ENCODE assay signal across 7 cellular contexts in the genomic region with DNA sequence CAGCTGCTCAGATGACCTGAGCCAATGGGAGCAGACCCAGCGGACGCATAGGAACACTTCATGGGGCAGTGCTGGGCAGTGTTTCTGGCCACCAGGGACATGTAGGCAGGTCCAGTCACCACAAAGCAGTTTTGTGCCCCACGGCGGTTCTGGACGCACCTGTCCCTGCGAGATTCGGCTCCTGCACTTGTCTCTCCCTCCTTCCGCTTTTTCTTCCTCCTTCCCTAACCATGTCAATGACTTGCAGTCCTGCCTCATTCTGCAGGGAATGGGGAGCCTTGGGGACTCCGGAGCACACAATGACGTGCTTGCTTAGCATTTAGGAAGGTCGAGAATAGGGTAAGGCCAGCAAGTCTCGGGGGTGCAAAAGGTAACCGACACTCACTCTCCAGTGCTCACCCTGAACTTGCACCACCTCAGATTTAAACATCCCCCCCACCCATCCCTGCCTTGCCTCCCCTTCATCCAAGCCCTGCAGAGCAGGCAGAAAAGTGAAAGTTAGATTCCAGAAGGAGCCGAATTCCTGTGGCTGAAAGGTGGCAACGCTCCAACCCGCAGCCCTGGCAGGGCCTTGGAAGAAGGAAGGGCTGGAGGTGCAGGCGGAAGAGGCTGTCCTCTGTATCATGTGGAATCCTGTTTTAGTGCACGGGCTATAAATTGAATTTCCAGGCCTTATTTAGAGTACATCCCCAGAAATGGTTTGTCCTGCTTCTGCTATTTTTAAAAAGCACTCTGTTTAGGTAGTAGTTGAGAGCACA. TPM values are rescaled to one million over a fixed set of nuclear protein-coding genes. Genes with fewer than 3 reads are reported as not detected.
A peak's percentile ranks its signal among the peaks of the same experiment; 100 is the strongest.
DNase-seq lines count a peak whose midpoint lies in the region; ATAC-seq, FAIRE-seq and TF ChIP-seq lines count a peak whose summit lies in the region.

No MANE protein-coding gene starts in this region.

- peaks cover 8% of the 10 kb centered on the region; the same call in 1 of the 2 replicates for H4K20me1 ChIP-seq in IMR-90 (ENCODE audit: insufficient read depth, low read length)

- no peak overlapping the region for H4K5ac ChIP-seq in IMR-90 (ENCODE audit: low read depth, low read length)

- H3K36me3 ChIP-seq in IMR-90 (ENCODE audit: control insufficient read depth, insufficient read depth, low read length) = no peaks in the 10 kb centered on the region
- H3K36me3 ChIP-seq in BE2C = no peaks in the 10 kb centered on the region

- TF ChIP-seq CTCF in IMR-90 (conservative IDR thresholded peaks at IDR 0.05; ENCODE audit: low read depth, low read length) (no peak), choroid plexus epithelial cell (conservative IDR thresholded peaks at IDR 0.05; ENCODE audit: low read depth, low read length) (no peak), BE2C (IDR thresholded peaks at IDR 0.05; ENCODE audit: low read depth, low read length) (no peak)

- no peak overlapping the region for H2AK9ac ChIP-seq in IMR-90 (replicated peaks; ENCODE audit: low read depth, low read length, poor library complexity)

- no peak overlapping the region for H2BK15ac ChIP-seq in IMR-90 (ENCODE audit: low read depth, low read length)

- no peak overlapping the region for H3K9ac ChIP-seq in IMR-90 (ENCODE audit: low read depth, low read length)

- H4K91ac ChIP-seq in IMR-90 (ENCODE audit: insufficient read depth, low read depth, low read length) = no peak overlapping the region

- peak; percentile 90 for DNase-seq in IMR-90
- DNase-seq in choroid plexus epithelial cell (ENCODE audit: low read depth) = peak; percentile 94
- DNase-seq in lung microvascular endothelial cell (ENCODE audit: low read depth in 2 of 2) = peak; percentile 48 to 93
- DNase-seq in urothelium cell line (ENCODE audit: low spot score) = peak; percentile 87
- no peak for DNase-seq in BE2C

- intact Hi-C loops in IMR-90 (cut with micrococcal nuclease) = no loop called here

- H3K4ac ChIP-seq in IMR-90 (ENCODE audit: low read depth, low read length) = no peak overlapping the region

- H2AFZ ChIP-seq in IMR-90 (replicated peaks; ENCODE audit: low read length, poor library complexity) = peak overlapping the region; percentile 47

- no peak for TF ChIP-seq RAD21 in IMR-90 (IDR thresholded peaks at IDR 0.05; ENCODE audit: low read length)

- dilution Hi-C loops in IMR-90 (cut with HindIII; ENCODE audit: low sequenced_read_pairs, unreplicated experiment) = no loop called here

- no peaks in the 10 kb centered on the region for H3K79me1 ChIP-seq in IMR-90 (ENCODE audit: low read depth in 1 of 2, low read length in 2 of 2)

- POLR2A ChIA-PET in IMR-90 (lab: Charles Lee; ENCODE audit: unreplicated experiment) = no interaction called here

- TF ChIP-seq POLR2A in IMR-90 (IDR thresholded peaks at IDR 0.05; ENCODE audit: low read depth, low read length) = no peak

- no peak overlapping the region for H3K14ac ChIP-seq in IMR-90 (replicated peaks; ENCODE audit: low read depth, low read length)

- in situ Hi-C loops in IMR-90 (cut with MboI; ENCODE audit: low sequenced_read_pairs) = no loop called here

- ATAC-seq in IMR-90 (ENCODE audit: low read depth) (peak; percentile 95), HG03280 (IDR thresholded peaks at IDR 0.05; ENCODE audit: unreplicated experiment) (no peak), GM21381 (IDR thresholded peaks at IDR 0.05; ENCODE audit: unreplicated experiment) (no peak)

- no peak overlapping the region for H3K27ac ChIP-seq in IMR-90 (ENCODE audit: insufficient read depth, low read length)

- peak overlapping the region; percentile 47; the same call in 1 of the 2 replicates for H3K4me2 ChIP-seq in IMR-90 (ENCODE audit: low read depth, low read length)

- H3K4me3 ChIP-seq in IMR-90 (ENCODE audit: insufficient read depth, low read depth, low read length) (no peak overlapping the region), choroid plexus epithelial cell (ENCODE audit: low read depth, low read length) (no peak overlapping the region), BE2C (ENCODE audit: low read depth, low read length) (no peak overlapping the region)

- no peak overlapping the region for H3K23ac ChIP-seq in IMR-90 (ENCODE audit: low read depth, low read length)

- no peak overlapping the region for H3K56ac ChIP-seq in IMR-90 (ENCODE audit: extremely low read depth, insufficient read depth, low read length)

- FAIRE-seq in urothelium cell line (lab: Jason Lieb, UNC) = no peak

- H3K18ac ChIP-seq in IMR-90 (ENCODE audit: low read depth, low read length) = no peak overlapping the region

- no peak overlapping the region for H2BK120ac ChIP-seq in IMR-90 (ENCODE audit: low read depth, low read length)

- H3K27me3 ChIP-seq in IMR-90 (ENCODE audit: control insufficient read depth, insufficient read depth, low read length) (peaks cover 35% of the 10 kb centered on the region), BE2C (no peaks in the 10 kb centered on the region)

- H3K4me1 ChIP-seq in IMR-90 (ENCODE audit: control insufficient read depth, insufficient read depth, low read length) (peaks cover 4% of the 10 kb centered on the region; the same call in 1 of the 2 replicates), BE2C (no peaks in the 10 kb centered on the region)

- H3K9me1 ChIP-seq in IMR-90 (ENCODE audit: insufficient read depth, low read length) = no peaks in the 10 kb centered on the region

- H2BK5ac ChIP-seq in IMR-90 (ENCODE audit: low read depth, low read length, poor library complexity, severe bottlenecking) = no peak overlapping the region

- WGBS in IMR-90 (ENCODE audit: extremely low coverage in 2 of 2, insufficient read length in 1 of 2), 2 experiments = no CpG with 5 or more reads among the region's 18 CpGs

- BruUV-seq in IMR-90 (replicated peaks; lab: Mats Ljungman, UMichigan) = no TSS peak

- H3K9me3 ChIP-seq in IMR-90 (ENCODE audit: control insufficient read depth, insufficient read depth, low read length) = no peaks in the 10 kb centered on the region
- no peaks in the 10 kb centered on the region for H3K9me3 ChIP-seq in BE2C

- CTCF ChIA-PET in IMR-90 (lab: Yijun Ruan, JAX) = interaction anchor here (0.6 kb wide), 1 partner anchor 197 kb away, joined by 4 read pairs; no protein-coding TSS in a partner anchor

- H2AK5ac ChIP-seq in IMR-90 (ENCODE audit: low read depth, low read length) = no peak overlapping the region

- no peak overlapping the region for H4K8ac ChIP-seq in IMR-90 (ENCODE audit: low read depth in 2 of 2, low read length in 2 of 2)

- no peak overlapping the region for H2BK20ac ChIP-seq in IMR-90 (ENCODE audit: low read depth, low read length)

TF ChIP-seq in IMR-90, 13 proteins besides CTCF, POLR2A, EP300 and RAD21:
- no peak for TF ChIP-seq BHLHE40 (IDR thresholded peaks at IDR 0.05; ENCODE audit: low read depth, low read length)

RNA-seq across cellular contexts. Expression of a gene that starts 40.5 kb away (rescaled TPM):
- total RNA-seq in IMR-90 (2012; rRNA removed) = 26.2 and 26.9 TPM in 2 replicates
- 17.6 and 20.0 TPM in 2 replicates for polyA plus RNA-seq in IMR-90 (2012; rRNA removed)
- polyA plus RNA-seq in IMR-90 (2012; cell fraction: cytosol; rRNA removed) = 14.7 and 16.6 TPM in 2 replicates
- 38.1 and 55.3 TPM in 2 replicates for polyA plus RNA-seq in IMR-90 (2012; cell fraction: nucleus; rRNA removed; ENCODE audit: low replicate concordance)
- total RNA-seq in lung microvascular endothelial cell = 18.1 and 26.2 TPM in 2 replicates
- polyA plus RNA-seq in BE2C (2012; ENCODE audit: insufficient read depth, insufficient read length, low read depth) = 23.5 TPM
